ENCODE assay signal across 26 cellular contexts in the genomic region with DNA sequence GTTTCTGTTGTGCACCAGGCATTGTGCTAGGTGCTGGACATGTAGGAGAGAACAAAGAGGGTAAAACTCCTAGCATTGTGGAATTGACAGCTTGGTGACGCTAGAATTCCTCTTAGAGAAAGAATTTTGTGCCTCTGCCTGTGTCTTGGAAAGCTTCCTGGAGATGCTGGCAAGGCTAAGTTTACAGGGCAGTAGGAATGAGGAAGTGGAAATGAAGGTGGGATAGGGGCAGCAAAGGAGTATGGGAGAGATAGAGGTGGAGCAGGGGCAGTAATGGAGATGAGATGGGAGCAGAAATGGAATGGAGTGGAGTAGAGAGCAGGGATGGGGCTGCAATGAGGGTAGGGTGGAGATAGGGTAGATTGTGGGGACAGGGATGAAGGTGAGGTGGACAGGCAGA. TPM values are rescaled to one million over a fixed set of nuclear protein-coding genes. Genes with fewer than 3 reads are reported as not detected.
"Had no signal": no experiment of that assay in that cellular context is flagged by ENCODE, and none has a peak within 500 bp of the region (broad histone marks: within the 10 kb centered on the region; RNA-seq: fewer than 3 reads in every experiment).

No MANE protein-coding gene starts in this region.

- H3K36me3 ChIP-seq: ascending aorta, brain microvascular endothelial cell, SJSA1 had no signal

- H3K27ac ChIP-seq: ascending aorta, brain microvascular endothelial cell, RWPE1, SJSA1 had no signal

- H3K9me3 ChIP-seq: ascending aorta, SJSA1 had no signal

- H3K27me3 ChIP-seq: ascending aorta, brain microvascular endothelial cell, SJSA1 had no signal

- DNase-seq: activated B cell treated with CpG ODN at 0.5 μM for 24 hours; activated CD4-positive, alpha-beta T cell treated with anti-CD3 and anti-CD28 coated beads for 1 hour; activated CD4-positive, alpha-beta T cell treated with anti-CD3 and anti-CD28 coated beads, Interleukin-2, amount 10 ng/mL, durations not matched to agents 24 days and 14 days; activated CD4-positive, alpha-beta T cell treated with anti-CD3 and anti-CD28 coated beads, Interleukin-2, amount 50 U/mL, for 48 hours; activated effector memory CD4-positive, alpha-beta T cell treated with anti-CD3 and anti-CD28 coated beads, Interleukin-2, amount 50 U/mL, for 16 hours; activated naive CD4-positive, alpha-beta T cell treated with Interleukin-2 at 50 U/mL for 16 hours; activated naive CD8-positive, alpha-beta T cell treated with anti-CD3 and anti-CD28 coated beads, Interleukin-2, amount 50 U/mL, for 24 hours; activated T-cell treated with anti-CD3 and anti-CD28 coated beads, Interleukin-2, amount 50 U/mL, for 4 hours; amniotic stem cell; brain microvascular endothelial cell; cerebellar nuclear complex; NCI-H1048; NCI-H1930; NCI-H2107; NCI-H2171 treated with DMSO at 0.1 percent for 48 hours; NCI-H226; NCI-H526; NCI-H774; SHP77; T-helper 17 cell; T-helper 9 cell had no signal

- H3K4me1 ChIP-seq: ascending aorta had no signal

- H3K4me3 ChIP-seq: ascending aorta, SJSA1 had no signal

RNA-seq across cellular contexts. Expression of a gene that starts 29.9 kb away (rescaled TPM):
- total RNA-seq: activated B cell treated with CpG ODN at 0.5 μM for 24 hours; activated CD4-positive, alpha-beta T cell treated with anti-CD3 and anti-CD28 coated beads, Interleukin-2, amount 10 ng/mL, durations not matched to agents 24 days and 14 days; activated naive CD4-positive, alpha-beta T cell treated with anti-CD3 and anti-CD28 coated beads, Interleukin-2, amount 50 U/mL, for 72 hours; activated T-cell treated with anti-CD3 and anti-CD28 coated beads, Interleukin-2, amount 50 U/mL, for 4 hours; cardiac septum had no signal
